ENCODE assay signal across 16 cellular contexts in the genomic region with DNA sequence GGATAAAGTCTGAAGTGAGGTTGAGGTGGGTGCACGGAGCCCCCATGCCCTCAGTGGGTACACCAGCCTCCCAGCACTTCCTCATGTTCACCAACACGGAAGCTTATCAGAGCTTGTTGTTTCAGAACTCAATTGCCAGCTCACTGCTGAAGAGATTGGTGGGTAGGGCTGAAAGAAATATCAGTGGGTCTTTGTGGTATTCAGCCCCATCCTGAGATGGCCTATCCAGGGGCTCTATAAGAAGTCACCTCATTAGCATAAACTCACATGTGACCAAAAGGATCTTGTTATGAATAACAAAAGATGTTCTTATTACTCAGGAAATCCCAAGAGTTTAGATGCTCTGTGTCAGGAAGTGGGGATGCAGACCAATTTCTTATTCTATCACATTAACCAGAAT.
"Had no signal": no experiment of that assay in that cellular context is flagged by ENCODE, and none has a peak within 500 bp of the region (broad histone marks: within the 10 kb centered on the region; RNA-seq: fewer than 3 reads in every experiment).

No MANE protein-coding gene starts in this region.

- H3K4me3 ChIP-seq: esophagus muscularis mucosa, gastroesophageal sphincter, heart left ventricle, left ventricle myocardium inferior, spleen, transverse colon had no signal

- H3K36me3 ChIP-seq: transverse colon had no signal

- H3K9me3 ChIP-seq: esophagus muscularis mucosa, gastroesophageal sphincter, transverse colon had no signal

- ATAC-seq: gastroesophageal sphincter, heart left ventricle had no signal

- H3K27ac ChIP-seq: esophagus muscularis mucosa, gastroesophageal sphincter, heart left ventricle, left ventricle myocardium inferior, spleen, transverse colon had no signal

- DNase-seq: activated CD4-positive, alpha-beta T cell treated with anti-CD3 and anti-CD28 coated beads, Interleukin-2, amount 50 U/mL, for 1 hour; activated gamma-delta T cell treated with Interleukin-2 at 50 U/mL for 16 hours; effector memory CD4-positive, alpha-beta T cell; heart left ventricle; immature natural killer cell; kidney glomerular epithelial cell; left ventricle myocardium inferior; mammary epithelial cell; nephron progenitor cell; nucleus accumbens; retina; spleen; stimulated activated naive CD4-positive, alpha-beta T cell; transverse colon had no signal

- H3K27me3 ChIP-seq: esophagus muscularis mucosa, gastroesophageal sphincter, heart left ventricle, spleen, transverse colon had no signal

- H3K4me1 ChIP-seq: esophagus muscularis mucosa, gastroesophageal sphincter, heart left ventricle, spleen, transverse colon had no signal
